30 cellular contexts compared by ENCODE assay signal in genomic region chr2:157281316-157281715, GRCh38. TPM values are rescaled to one million over a fixed set of nuclear protein-coding genes. Genes with fewer than 3 reads are reported as not detected.
"Had no signal": no experiment of that assay in that cellular context is flagged by ENCODE, and none has a peak within 500 bp of the region (broad histone marks: within the 10 kb centered on the region; RNA-seq: fewer than 3 reads in every experiment).

No MANE protein-coding gene starts in this region.

- H3K27ac ChIP-seq: adrenal gland, ascending aorta, body of pancreas, brain microvascular endothelial cell, breast epithelium, cardiac muscle cell had no signal

- H3K27me3 ChIP-seq: adrenal gland, ascending aorta, body of pancreas, brain microvascular endothelial cell, breast epithelium, cardiac muscle cell had no signal

- H3K4me1 ChIP-seq: adrenal gland, ascending aorta, body of pancreas, breast epithelium had no signal

- H3K36me3 ChIP-seq: adrenal gland, ascending aorta, brain microvascular endothelial cell, breast epithelium, cardiac muscle cell had no signal

- H3K9me3 ChIP-seq: adrenal gland, ascending aorta, body of pancreas, breast epithelium had no signal

- H3K4me3 ChIP-seq: adrenal gland, ascending aorta, body of pancreas, breast epithelium, cardiac muscle cell had no signal

- DNase-seq: activated effector memory CD4-positive, alpha-beta T cell treated with anti-CD3 and anti-CD28 coated beads, Interleukin-2, amount 50 U/mL, for 16 hours; activated effector memory CD4-positive, alpha-beta T cell treated with Interleukin-2 at 50 U/mL for 16 hours; activated gamma-delta T cell; activated gamma-delta T cell treated with Interleukin-2 at 50 U/mL for 16 hours; activated naive CD4-positive, alpha-beta T cell; activated naive CD4-positive, alpha-beta T cell treated with anti-CD3 and anti-CD28 coated beads for 36 hours; activated naive CD4-positive, alpha-beta T cell treated with anti-CD3 and anti-CD28 coated beads, Interleukin-2, amount 10 ng/mL, durations not matched to agents 7 days and 5 days; activated naive CD4-positive, alpha-beta T cell treated with anti-CD3 and anti-CD28 coated beads, Interleukin-2, amount 50 U/mL, for 16 hours; activated naive CD4-positive, alpha-beta T cell treated with Interleukin-2 at 50 U/mL for 16 hours; activated naive CD8-positive, alpha-beta T cell treated with anti-CD3 and anti-CD28 coated beads for 36 hours; activated naive CD8-positive, alpha-beta T cell treated with anti-CD3 and anti-CD28 coated beads, Interleukin-2, amount 10 ng/mL, durations not matched to agents 7 days and 5 days; activated naive CD8-positive, alpha-beta T cell treated with anti-CD3 and anti-CD28 coated beads, Interleukin-2, amount 50 U/mL, for 24 hours; activated T-cell treated with anti-CD3 and anti-CD28 coated beads, Interleukin-2, amount 50 U/mL, for 1 hour; activated T-cell treated with anti-CD3 and anti-CD28 coated beads, Interleukin-2, amount 50 U/mL, for 24 hours; activated T-cell treated with anti-CD3 and anti-CD28 coated beads, Interleukin-2, amount 50 U/mL, for 4 hours; activated T-cell treated with anti-CD3 and anti-CD28 coated beads, Interleukin-2, amount 50 U/mL, for 48 hours; activated T-cell treated with anti-CD3 and anti-CD28 coated beads, Interleukin-2, amount 50 U/mL, for 72 hours; adrenal gland; amniotic stem cell; amygdala; anterior cingulate cortex; aorta; body of pancreas; brain microvascular endothelial cell; caudate nucleus; central memory CD4-positive, alpha-beta T cell; cerebellar nuclear complex had no signal

RNA-seq across cellular contexts. Expression of gene ERMN, which starts 44.3 kb away (rescaled TPM):
- polyA plus RNA-seq: aorta, cardiac muscle cell had no signal
